1 cellular context compared by ENCODE assay signal in genomic region chr4:100137320-100137719, GRCh38. TPM values are rescaled to one million over a fixed set of nuclear protein-coding genes. Genes with fewer than 3 reads are reported as not detected.
"Had no signal": no experiment of that assay in that cellular context is flagged by ENCODE, and none has a peak within 500 bp of the region (broad histone marks: within the 10 kb centered on the region; RNA-seq: fewer than 3 reads in every experiment).

No MANE protein-coding gene starts in this region.

RNA-seq across cellular contexts. Expression of gene DDIT4L, which starts 52.9 kb away (rescaled TPM):
- polyA plus RNA-seq: immature natural killer cell had no signal
